Comparison of ENCODE assay signal across 8 cellular contexts in the genomic region with DNA sequence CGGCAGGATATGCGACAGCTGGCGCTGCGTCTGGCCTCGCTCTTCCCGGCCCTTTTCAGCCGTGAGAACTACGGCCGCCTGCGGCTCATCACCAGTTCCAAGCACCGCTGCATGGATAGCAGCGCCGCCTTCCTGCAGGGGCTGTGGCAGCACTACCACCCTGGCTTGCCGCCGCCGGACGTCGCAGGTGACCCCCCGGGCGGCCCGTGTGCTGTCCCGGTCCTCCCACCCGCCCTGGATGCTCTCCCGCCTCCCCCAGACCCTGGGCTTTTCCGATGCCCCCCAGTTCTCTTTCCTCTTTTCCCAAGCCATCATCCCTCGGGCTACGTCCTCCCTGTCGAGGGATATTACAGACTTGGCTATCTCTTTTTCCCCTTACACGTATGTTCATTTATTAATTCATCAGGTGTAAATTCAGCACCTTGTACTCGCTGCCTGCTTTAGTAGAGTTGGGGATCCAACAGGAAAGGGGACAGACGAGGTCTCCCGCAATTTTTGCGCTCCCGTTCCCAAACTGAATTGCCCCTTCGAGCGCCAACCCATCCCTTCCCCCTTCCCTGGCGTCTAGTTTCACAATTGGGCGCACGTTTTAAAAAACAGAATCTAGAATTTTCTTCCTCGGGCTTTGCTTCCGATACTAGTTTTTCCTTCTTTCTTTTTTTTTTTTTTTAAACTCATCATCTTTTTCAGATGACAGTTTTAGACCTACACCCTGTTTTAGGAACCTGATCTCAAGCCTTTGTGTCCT. TPM values are rescaled to one million over a fixed set of nuclear protein-coding genes. Genes with fewer than 3 reads are reported as not detected.
DNase-seq lines count a peak whose midpoint lies in the region; ATAC-seq, FAIRE-seq and TF ChIP-seq lines count a peak whose summit lies in the region.

No MANE protein-coding gene starts in this region.

- H3K27me3 ChIP-seq in CD8-positive, alpha-beta T cell (ENCODE audit: insufficient read depth, low read length): no peaks in the 10 kb centered on the region
- H3K27me3 ChIP-seq in OCI-LY1 (ENCODE audit: insufficient read depth, low read length): no peaks in the 10 kb centered on the region
- H3K27me3 ChIP-seq in foreskin keratinocyte: peaks cover 3% of the 10 kb centered on the region
- H3K27me3 ChIP-seq in neuronal stem cell (ENCODE audit: control insufficient read depth in 3 of 3, insufficient read depth in 3 of 3, low read depth in 1 of 3, low read length in 3 of 3): no peaks in the 10 kb centered on the region
- H3K27me3 ChIP-seq in tibial nerve: no peaks in the 10 kb centered on the region

- peak overlapping the region; percentile 93 for H2AK5ac ChIP-seq in neuronal stem cell (ENCODE audit: low read depth, low read length)

- DNase-seq in CD8-positive, alpha-beta T cell: peak in 6 of 7 experiments; percentile 9 to 56 (median 34)
- DNase-seq in GM19239 (ENCODE audit: insufficient read length, low spot score) (peak; percentile 35), foreskin keratinocyte (no peak), neuronal stem cell (ENCODE audit: low spot score) (peak; percentile 35), tibial nerve (ENCODE audit: low spot score in 2 of 2) (no peak)
- peak; percentile 80 for DNase-seq in activated effector memory CD4-positive, alpha-beta T cell treated with anti-CD3 and anti-CD28 coated beads, Interleukin-2, amount 50 U/mL, for 16 hours

- peaks cover 5% of the 10 kb centered on the region for H3K79me1 ChIP-seq in neuronal stem cell (ENCODE audit: low read depth, low read length)

- peak overlapping the region; percentile 97 for H3K18ac ChIP-seq in neuronal stem cell (ENCODE audit: low read length)

- peak; percentile 38 for TF ChIP-seq CTCF in CD8-positive, alpha-beta T cell (IDR thresholded peaks at IDR 0.05)
- TF ChIP-seq CTCF in OCI-LY1 (IDR thresholded peaks at IDR 0.05; ENCODE audit: low read length) (peak; percentile 59), foreskin keratinocyte (conservative IDR thresholded peaks at IDR 0.05) (peak; percentile 75), tibial nerve (IDR thresholded peaks at IDR 0.05) (peak in 3 of 5 experiments; percentile 39 to 49 (median 45))

- H3K4me2 ChIP-seq in OCI-LY1 (ENCODE audit: low read length) (peak overlapping the region; percentile 80), neuronal stem cell (ENCODE audit: insufficient read depth, low read length, poor library complexity, severe bottlenecking) (peak overlapping the region; percentile 69)

- peak overlapping the region; percentile 49 for H3K14ac ChIP-seq in neuronal stem cell (ENCODE audit: low read length)

- POLR2A ChIA-PET in CD8-positive, alpha-beta T cell (lab: Charles Lee): interaction anchor here (0.8 kb wide), 1 partner anchor 412 kb away, joined by 3 read pairs; no protein-coding TSS in a partner anchor

- no peaks in the 10 kb centered on the region for H3K36me3 ChIP-seq in CD8-positive, alpha-beta T cell (ENCODE audit: insufficient read depth, low read length)
- H3K36me3 ChIP-seq in OCI-LY1 (ENCODE audit: insufficient read depth, low read length): 0 out of 2 replicates have a peak, but pooled peaks cover 12% of the 10 kb centered on the region
- peaks cover 0 to 28% of the 10 kb centered on the region in 2 donors for H3K36me3 ChIP-seq in neuronal stem cell (replicated peaks in 1 of 2; ENCODE audit: control insufficient read depth in 2 of 2, insufficient read depth in 2 of 2, low read length in 2 of 2)
- H3K36me3 ChIP-seq in tibial nerve: peaks cover 0 to 19% (median 0%) of the 10 kb centered on the region in 3 donors

- no peaks in the 10 kb centered on the region for H3K9me2 ChIP-seq in OCI-LY1 (ENCODE audit: low read depth, low read length)

- H3K9me3 Mint-ChIP-seq in CD8-positive, alpha-beta T cell: no peaks in the 10 kb centered on the region

- peak overlapping the region; percentile 42 for H2BK5ac ChIP-seq in neuronal stem cell (ENCODE audit: low read length)

- H2AFZ ChIP-seq in OCI-LY1 (ENCODE audit: low read length): no peak overlapping the region
- H2AFZ ChIP-seq in neuronal stem cell (ENCODE audit: low read length): peak overlapping the region; percentile 97

- H2BK15ac ChIP-seq in neuronal stem cell (ENCODE audit: low read length): peak overlapping the region; percentile 82

- H4K91ac ChIP-seq in neuronal stem cell (ENCODE audit: low read depth, low read length, poor library complexity): no peak overlapping the region

- H3K4me3 Mint-ChIP-seq in CD8-positive, alpha-beta T cell: peak overlapping the region; percentile 86

- CTCF ChIA-PET in CD8-positive, alpha-beta T cell (lab: Charles Lee): interaction anchor here (0.6 to 1.1 kb wide), 2 partner anchors 9 to 136 kb away, joined by 3 read pairs; no protein-coding TSS in a partner anchor

- H3K27ac Mint-ChIP-seq in CD8-positive, alpha-beta T cell: peak overlapping the region; percentile 75

- peak overlapping the region; percentile 94 for H3K4me3 ChIP-seq in CD8-positive, alpha-beta T cell (ENCODE audit: low read depth, low read length)
- peak overlapping the region; percentile 73 for H3K4me3 ChIP-seq in OCI-LY1 (ENCODE audit: low read depth, low read length, poor library complexity, severe bottlenecking)
- H3K4me3 ChIP-seq in neuronal stem cell (ENCODE audit: low read length in 2 of 2): peak overlapping the region; percentile 99
- H3K4me3 ChIP-seq in tibial nerve: peak overlapping the region; percentile 54 to 95 (median 82)

- H3K9ac ChIP-seq in OCI-LY1 (ENCODE audit: low read length) (peak overlapping the region; percentile 64), neuronal stem cell (ENCODE audit: low read depth, low read length, poor library complexity) (peak overlapping the region; percentile 96)

- TF ChIP-seq EP300 in tibial nerve (IDR thresholded peaks at IDR 0.05): no peak

- peaks cover 18% of the 10 kb centered on the region for H3K4me1 ChIP-seq in CD8-positive, alpha-beta T cell (ENCODE audit: insufficient read depth, low read length)
- H3K4me1 ChIP-seq in OCI-LY1 (ENCODE audit: insufficient read depth, low read length, severe bottlenecking): peaks cover 34% of the 10 kb centered on the region
- H3K4me1 ChIP-seq in foreskin keratinocyte: peaks cover 15% of the 10 kb centered on the region
- peaks cover 2 to 15% of the 10 kb centered on the region in 2 donors for H3K4me1 ChIP-seq in neuronal stem cell (ENCODE audit: control insufficient read depth in 2 of 2, insufficient read depth in 1 of 2, low read depth in 1 of 2, low read length in 2 of 2)
- peaks cover 0 to 32% (median 19%) of the 10 kb centered on the region in 4 donors for H3K4me1 ChIP-seq in tibial nerve

- H4K20me1 ChIP-seq in OCI-LY1 (ENCODE audit: insufficient read depth, low read length): no peaks in the 10 kb centered on the region

- peak; percentile 56 for ATAC-seq in CD8-positive, alpha-beta T cell
- ATAC-seq in HG03342 (IDR thresholded peaks at IDR 0.05; ENCODE audit: unreplicated experiment) (peak; percentile 51), foreskin keratinocyte (peak; percentile 73)

- peaks cover 40% of the 10 kb centered on the region for H3K4me1 Mint-ChIP-seq in CD8-positive, alpha-beta T cell (ENCODE audit: low read depth)

- no peak for TF ChIP-seq POLR2A in tibial nerve (IDR thresholded peaks at IDR 0.05)

- H3F3A ChIP-seq in OCI-LY1 (ENCODE audit: insufficient read depth, low read length): 0 out of 2 replicates have a peak, but pooled peaks cover 2% of the 10 kb centered on the region

- H3K23ac ChIP-seq in neuronal stem cell (ENCODE audit: low read depth, low read length, poor library complexity): peak overlapping the region; percentile 96

- H3K79me2 ChIP-seq in OCI-LY1 (ENCODE audit: insufficient read depth, low read length): no peaks in the 10 kb centered on the region

- H3K9me3 ChIP-seq in CD8-positive, alpha-beta T cell (ENCODE audit: low read length): no peaks in the 10 kb centered on the region
- H3K9me3 ChIP-seq in OCI-LY1 (ENCODE audit: low read length) (no peaks in the 10 kb centered on the region), neuronal stem cell (replicated peaks in 1 of 2; ENCODE audit: control insufficient read depth in 2 of 2, insufficient read depth in 1 of 2, low read depth in 1 of 2, low read length in 2 of 2) (no peaks in the 10 kb centered on the region), tibial nerve (no peaks in the 10 kb centered on the region)

- no peak overlapping the region for H2BK12ac ChIP-seq in neuronal stem cell (ENCODE audit: low read length)

- intact Hi-C loops in CD8-positive, alpha-beta T cell (cut with DNase I, micrococcal nuclease): loop anchor here in 1 of 2 experiments (5.0 kb wide), 1 partner anchor 563 kb away; no protein-coding TSS in a partner anchor

- no CpG with 5 or more reads among the region's 41 CpGs for WGBS in neuronal stem cell (ENCODE audit: extremely low coverage in 2 of 2, insufficient read length in 2 of 2, insufficient replicate concordance in 1 of 2), 2 donors
- WGBS in tibial nerve, 2 donors: 2 to 4% methylated on average over 28 to 36 of the region's 41 CpGs

- FAIRE-seq in GM19239 (lab: Jason Lieb, UNC): peak; percentile 74

- H3K27me3 Mint-ChIP-seq in CD8-positive, alpha-beta T cell (ENCODE audit: low read depth): no peaks in the 10 kb centered on the region

- peaks cover 30% of the 10 kb centered on the region for H3K36me3 Mint-ChIP-seq in CD8-positive, alpha-beta T cell

- H3K27ac ChIP-seq in CD8-positive, alpha-beta T cell (ENCODE audit: low read depth, low read length): peak overlapping the region; percentile 46
- H3K27ac ChIP-seq in OCI-LY1 (ENCODE audit: low read depth, low read length, poor library complexity, severe bottlenecking): no peak overlapping the region
- H3K27ac ChIP-seq in foreskin keratinocyte: no peak overlapping the region
- peak overlapping the region; percentile 55 for H3K27ac ChIP-seq in neuronal stem cell (replicated peaks; ENCODE audit: low read length)
- H3K27ac ChIP-seq in tibial nerve: peak overlapping the region in 3 of 4 donors; percentile 78 to 89 (median 79)

- no peak overlapping the region for H2BK120ac ChIP-seq in neuronal stem cell (ENCODE audit: low read depth, low read length)

- H4K8ac ChIP-seq in neuronal stem cell (ENCODE audit: low read depth, low read length): no peak overlapping the region

- no peak overlapping the region for H3K4ac ChIP-seq in neuronal stem cell (ENCODE audit: low read length)

RNA-seq across cellular contexts. Expression of a gene that starts 0.8 kb away (rescaled TPM):
- under 1 TPM; 0.64 to 0.81 TPM for total RNA-seq in CD8-positive, alpha-beta T cell
- total RNA-seq in foreskin keratinocyte: 15.8 and 16.4 TPM in 2 replicates
- polyA plus RNA-seq in foreskin keratinocyte: 8.6 and 10.2 TPM in 2 replicates
- polyA plus RNA-seq in neuronal stem cell (2013, experiment 1 of 2): 25.1 TPM
- polyA plus RNA-seq in neuronal stem cell (2013, experiment 2 of 2): 26.4 TPM
- 10 to 100 TPM; 11.1 to 18.8 (median 13.5) TPM for total RNA-seq in tibial nerve

Comparison
In these comparisons a context has a peak if more than half of its experiments do, and no peak if none do; other contexts are left out.
1. DNase-seq: peak in CD8-positive, alpha-beta T cell (6 of 7), GM19239 (single experiment), activated effector memory CD4-positive, alpha-beta T cell treated with anti-CD3 and anti-CD28 coated beads, Interleukin-2, amount 50 U/mL, for 16 hours (single experiment) and neuronal stem cell (single experiment); none in foreskin keratinocyte (0 of 2) and tibial nerve (0 of 2).
2. H3K27ac ChIP-seq: peak in CD8-positive, alpha-beta T cell (single experiment), neuronal stem cell (single experiment) and tibial nerve (3 of 4); none in OCI-LY1 (single experiment) and foreskin keratinocyte (single experiment).
3. Peak in every context shown above with its lines, with median percentiles within 50 percentile points of each other: ATAC-seq, H3K4me3 ChIP-seq and CTCF ChIP-seq.